In genomic region chr13:50668044-50668443, GRCh38 we compare ENCODE assay signal across 32 cellular contexts.
"Had no signal": no experiment of that assay in that cellular context is flagged by ENCODE, and none has a peak within 500 bp of the region (broad histone marks: within the 10 kb centered on the region; RNA-seq: fewer than 3 reads in every experiment).

No MANE protein-coding gene starts in this region.

- H3K79me2 ChIP-seq: hepatocyte had no signal

- H3K27ac Mint-ChIP-seq: dendritic cell treated with granulocyte-macrophage colony-stimulating factor and Interleukin-4, amounts not matched to agents 40 ng/mL and 50 ng/mL, for 4 days; endodermal cell; mesothelial cell of epicardium; natural killer cell treated with Interleukin-12 subunit alpha and Interleukin-12 subunit beta and Interleukin-15 and Interleukin-18, amount 100 ng/mL, for 72 hours; progenitor cell of endocrine pancreas; stimulated activated naive CD8-positive, alpha-beta T cell treated with anti-CD3 and anti-CD28 coated beads, Interleukin-15, amount 100 ng/mL, for 72 hours; type B pancreatic cell had no signal

- H3K4me1 Mint-ChIP-seq: mesothelial cell of epicardium; stimulated activated naive CD8-positive, alpha-beta T cell treated with anti-CD3 and anti-CD28 coated beads, Interleukin-15, amount 100 ng/mL, for 72 hours had no signal

- H3K36me3 ChIP-seq: gastrocnemius medialis, heart left ventricle, neutrophil, pancreas, right lobe of liver, suprapubic skin, thyroid gland had no signal

- H3K4me1 ChIP-seq: gastrocnemius medialis, thyroid gland had no signal

- H3K27ac ChIP-seq: epithelial cell of prostate, gastrocnemius medialis, heart left ventricle, hepatocyte, pancreas, right lobe of liver, suprapubic skin, thyroid gland had no signal

- ATAC-seq: esophagus mucosa; gastrocnemius medialis; heart left ventricle; left lobe of liver; mucosa of descending colon; natural killer cell treated with Interleukin-12 subunit alpha and Interleukin-12 subunit beta and Interleukin-15 and Interleukin-18, amount 100 ng/mL, for 72 hours; pancreas; stimulated activated naive CD8-positive, alpha-beta T cell treated with anti-CD3 and anti-CD28 coated beads, Interleukin-15, amount 100 ng/mL, for 72 hours had no signal

- H3K27me3 ChIP-seq: gastrocnemius medialis, heart left ventricle, hepatocyte, neutrophil, pancreas, right lobe of liver, suprapubic skin, thyroid gland had no signal

- H3K4me2 ChIP-seq: hepatocyte, smooth muscle cell had no signal

- H3K9me3 Mint-ChIP-seq: endodermal cell, type B pancreatic cell had no signal

- DNase-seq: effector CD8-positive, alpha-beta T cell; foreskin fibroblast; gastrocnemius medialis; heart left ventricle; kidney; mesenchymal stem cell; mucosa of descending colon; naive B cell; pancreas; right lobe of liver; stimulated activated CD4-positive, alpha-beta T cell treated with anti-CD3 and anti-CD28 coated beads, Interleukin-12 subunit alpha, Interleukin-12 subunit beta, amount 100 ng/mL, for 4 hours; stimulated activated CD4-positive, alpha-beta T cell treated with anti-CD3 and anti-CD28 coated beads, Interleukin-1b, Interleukin-23, amount 100 ng/mL, for 48 hours; stimulated activated CD4-positive, alpha-beta T cell treated with anti-CD3 and anti-CD28 coated beads, Interleukin-4, amount 100 ng/mL, for 1 hour; stimulated activated CD8-positive, alpha-beta memory T cell treated with anti-CD3 and anti-CD28 coated beads, Interleukin-4, amount 100 ng/mL, for 48 hours; stimulated activated naive CD4-positive, alpha-beta T cell; stimulated activated naive CD8-positive, alpha-beta T cell treated with anti-CD3 and anti-CD28 coated beads, Interleukin-15, amount 100 ng/mL, for 72 hours; thyroid gland had no signal

- H3K4me3 Mint-ChIP-seq: dendritic cell treated with granulocyte-macrophage colony-stimulating factor and Interleukin-4, amounts not matched to agents 40 ng/mL and 50 ng/mL, for 4 days; endodermal cell; mesothelial cell of epicardium; naive B cell; natural killer cell treated with Interleukin-12 subunit alpha and Interleukin-12 subunit beta and Interleukin-15 and Interleukin-18, amount 100 ng/mL, for 72 hours; neural crest cell; stimulated activated naive CD8-positive, alpha-beta T cell treated with anti-CD3 and anti-CD28 coated beads, Interleukin-15, amount 100 ng/mL, for 72 hours; type B pancreatic cell had no signal

- H3K4me3 ChIP-seq: gastrocnemius medialis, heart left ventricle, hepatocyte, lung, mucosa of descending colon, pancreas, right lobe of liver, smooth muscle cell, suprapubic skin, thyroid gland had no signal

- H3K36me3 Mint-ChIP-seq: type B pancreatic cell had no signal

- H3K27me3 Mint-ChIP-seq: dendritic cell treated with granulocyte-macrophage colony-stimulating factor and Interleukin-4, amounts not matched to agents 40 ng/mL and 50 ng/mL, for 4 days; naive B cell; progenitor cell of endocrine pancreas; stimulated activated naive CD8-positive, alpha-beta T cell treated with anti-CD3 and anti-CD28 coated beads, Interleukin-15, amount 100 ng/mL, for 72 hours; type B pancreatic cell had no signal

- H2AFZ ChIP-seq: hepatocyte had no signal

- H3K9me3 ChIP-seq: gastrocnemius medialis, mucosa of descending colon, pancreas, right lobe of liver, suprapubic skin, thyroid gland had no signal
